29 cellular contexts compared by ENCODE assay signal in the genomic region with DNA sequence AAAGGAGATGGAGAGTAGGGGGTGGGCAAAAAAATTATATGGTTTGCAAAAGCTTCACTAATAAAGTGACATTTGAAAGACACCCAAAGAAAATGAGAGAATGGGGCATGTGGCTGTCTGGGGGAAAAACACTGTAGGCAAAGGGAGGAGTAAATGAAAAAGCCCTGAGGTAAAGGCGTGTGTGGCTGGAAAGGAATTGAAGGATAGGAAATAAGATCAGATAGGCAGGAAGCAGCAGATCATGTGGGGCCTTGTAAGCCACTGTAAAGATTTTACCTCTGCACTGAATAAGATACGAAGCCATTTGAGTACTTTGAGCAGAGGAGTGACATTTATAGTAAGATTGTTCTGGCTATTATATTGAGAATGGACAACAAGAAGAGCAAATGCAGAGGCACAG.
"Had no signal": no experiment of that assay in that cellular context is flagged by ENCODE, and none has a peak within 500 bp of the region (broad histone marks: within the 10 kb centered on the region; RNA-seq: fewer than 3 reads in every experiment).

No MANE protein-coding gene starts in this region.

- H3K4me3 ChIP-seq: adrenal gland, body of pancreas, colonic mucosa, gastrocnemius medialis, heart left ventricle had no signal

- H3K27me3 ChIP-seq: adrenal gland, body of pancreas, colonic mucosa, foreskin keratinocyte, gastrocnemius medialis, heart left ventricle had no signal

- ATAC-seq: activated CD4-positive, alpha-beta T cell treated with anti-CD3 and anti-CD28 coated beads for 36 hours; activated CD8-positive, alpha-beta memory T cell treated with anti-CD3 and anti-CD28 coated beads, Interleukin-2, amount 10 ng/mL, durations not matched to agents 7 days and 5 days; activated CD8-positive, alpha-beta T cell treated with anti-CD3 and anti-CD28 coated beads, Interleukin-2, amount 10 ng/mL, durations not matched to agents 7 days and 5 days; activated naive CD8-positive, alpha-beta T cell treated with anti-CD3 and anti-CD28 coated beads, Interleukin-2, amount 50 U/mL, for 24 hours; body of pancreas; esophagus mucosa; foreskin keratinocyte; gastrocnemius medialis; heart left ventricle had no signal

- DNase-seq: activated CD4-positive, alpha-beta memory T cell treated with anti-CD3 and anti-CD28 coated beads for 36 hours; activated CD4-positive, alpha-beta T cell treated with anti-CD3 and anti-CD28 coated beads for 36 hours; activated CD4-positive, alpha-beta T cell treated with anti-CD3 and anti-CD28 coated beads, Interleukin-2, amount 10 ng/mL, durations not matched to agents 24 days and 14 days; activated CD4-positive, CD25-positive, alpha-beta regulatory T cell; activated CD4-positive, CD25-positive, alpha-beta regulatory T cell treated with anti-CD3 and anti-CD28 coated beads, Interleukin-2, amount 50 U/mL, for 72 hours; activated CD8-positive, alpha-beta memory T cell treated with anti-CD3 and anti-CD28 coated beads, Interleukin-2, amount 10 ng/mL, durations not matched to agents 7 days and 5 days; activated CD8-positive, alpha-beta memory T cell treated with anti-CD3 and anti-CD28 coated beads, Interleukin-2, amount 50 U/mL, for 4 hours; activated CD8-positive, alpha-beta T cell treated with anti-CD3 and anti-CD28 coated beads, Interleukin-2, amount 10 ng/mL, durations not matched to agents 7 days and 5 days; activated effector memory CD4-positive, alpha-beta T cell treated with anti-CD3 and anti-CD28 coated beads, Interleukin-2, amount 50 U/mL, for 16 hours; activated naive CD4-positive, alpha-beta T cell treated with anti-CD3 and anti-CD28 coated beads for 36 hours; activated naive CD8-positive, alpha-beta T cell treated with anti-CD3 and anti-CD28 coated beads for 36 hours; activated naive CD8-positive, alpha-beta T cell treated with anti-CD3 and anti-CD28 coated beads, Interleukin-2, amount 50 U/mL, for 24 hours; activated T-cell treated with anti-CD3 and anti-CD28 coated beads, Interleukin-2, amount 50 U/mL, for 1 hour; activated T-cell treated with anti-CD3 and anti-CD28 coated beads, Interleukin-2, amount 50 U/mL, for 48 hours; adrenal gland; amygdala; aorta; body of pancreas; central memory CD4-positive, alpha-beta T cell; cerebellar nuclear complex; colonic mucosa; effector CD8-positive, alpha-beta T cell; foreskin keratinocyte; gastrocnemius medialis; glutamatergic neuron; heart left ventricle; T-helper 1 cell had no signal

- H3K4me1 ChIP-seq: colonic mucosa, foreskin keratinocyte had no signal

- H3K27ac ChIP-seq: body of pancreas, colonic mucosa, epithelial cell of prostate, foreskin keratinocyte, gastrocnemius medialis, heart left ventricle had no signal

- H3K36me3 ChIP-seq: adrenal gland, colonic mucosa, gastrocnemius medialis, heart left ventricle had no signal

- H3K9me3 ChIP-seq: adrenal gland, body of pancreas, colonic mucosa, gastrocnemius medialis, heart left ventricle had no signal
